1 cellular context compared by ENCODE assay signal in genomic region chr6:152897807-152898399, GRCh38.
TF ChIP-seq lines count a peak whose summit lies in the region.

No MANE protein-coding gene starts in this region.

TF ChIP-seq in K562, 482 proteins besides CTCF, POLR2A, EP300 and RAD21 (continued from another document):
- TF ChIP-seq ZNF511 (CRISPR knock-in tag; IDR thresholded peaks at IDR 0.05) (0 out of 2 replicates have a peak, but pooled peaks have one; percentile 27), ZFP36 (IDR thresholded peaks at IDR 0.05; ENCODE audit: low read depth, low read length, partially characterized antibody) (peak; percentile 42), HMBOX1 (IDR thresholded peaks at IDR 0.05) (peak; percentile 83), BMI1 (IDR thresholded peaks at IDR 0.05; ENCODE audit: low read length) (0 out of 2 replicates have a peak, but pooled peaks have one; percentile 40), TRIM24 (IDR thresholded peaks at IDR 0.05) (no peak), JUND (IDR thresholded peaks at IDR 0.05; ENCODE audit: borderline replicate concordance, low read depth, low read length) (peak; percentile 40; the same call in 1 of the 2 replicates), JUND (tag; IDR thresholded peaks at IDR 0.05; ENCODE audit: borderline replicate concordance, low read depth, low read length) (no peak), ZNF57 (CRISPR knock-in tag; IDR thresholded peaks at IDR 0.05) (no peak), PHTF2 (CRISPR knock-in tag; IDR thresholded peaks at IDR 0.05) (no peak), MAZ (CRISPR knock-in tag; conservative IDR thresholded peaks at IDR 0.05 in 1 of 2, IDR thresholded peaks at IDR 0.05 in 1 of 2) (no peak), MYC (IDR thresholded peaks at IDR 0.05; ENCODE audit: low read depth, low read length) (no peak), MYC (CRISPR knock-in tag; IDR thresholded peaks at IDR 0.05; ENCODE audit: borderline replicate concordance, low read depth) (no peak), NFE2 (IDR thresholded peaks at IDR 0.05; ENCODE audit: low read depth) (no peak)
